ENCODE assay signal across 1 cellular context in genomic region chr17:75404223-75404738, GRCh38.
A peak's percentile ranks its signal among the peaks of the same experiment; 100 is the strongest.
TF ChIP-seq lines count a peak whose summit lies in the region.

No MANE protein-coding gene starts in this region.

TF ChIP-seq in IMR-90, 13 proteins besides CTCF, POLR2A, EP300 and RAD21:
- TF ChIP-seq SMC3 (IDR thresholded peaks at IDR 0.05; ENCODE audit: low read depth, low read length), result peak; percentile 75
- no peak for TF ChIP-seq CHD1 (IDR thresholded peaks at IDR 0.05; ENCODE audit: low read depth, low read length)
- TF ChIP-seq MAZ (IDR thresholded peaks at IDR 0.05; ENCODE audit: borderline replicate concordance, low read depth, low read length), result peak; percentile 56; the same call in 1 of the 2 replicates
- no peak for TF ChIP-seq MAFK (IDR thresholded peaks at IDR 0.05; ENCODE audit: low read depth, low read length)
- no peak for TF ChIP-seq CEBPB (IDR thresholded peaks at IDR 0.05; ENCODE audit: low read depth, low read length)
- TF ChIP-seq ELK1 (IDR thresholded peaks at IDR 0.05; ENCODE audit: borderline replicate concordance, low read depth, low read length), result no peak
- no peak for TF ChIP-seq BHLHE40 (IDR thresholded peaks at IDR 0.05; ENCODE audit: low read depth, low read length)
- TF ChIP-seq NFE2L2 (IDR thresholded peaks at IDR 0.05; ENCODE audit: low read depth, low read length), result no peak
- TF ChIP-seq, protein P1, sequence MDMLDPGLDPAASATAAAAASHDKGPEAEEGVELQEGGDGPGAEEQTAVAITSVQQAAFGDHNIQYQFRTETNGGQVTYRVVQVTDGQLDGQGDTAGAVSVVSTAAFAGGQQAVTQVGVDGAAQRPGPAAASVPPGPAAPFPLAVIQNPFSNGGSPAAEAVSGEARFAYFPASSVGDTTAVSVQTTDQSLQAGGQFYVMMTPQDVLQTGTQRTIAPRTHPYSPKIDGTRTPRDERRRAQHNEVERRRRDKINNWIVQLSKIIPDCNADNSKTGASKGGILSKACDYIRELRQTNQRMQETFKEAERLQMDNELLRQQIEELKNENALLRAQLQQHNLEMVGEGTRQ (IDR thresholded peaks at IDR 0.05; ENCODE audit: low read depth, low read length), result no peak
- 0 out of 2 replicates have a peak, but pooled peaks have one; percentile 17 for TF ChIP-seq MXI1 (IDR thresholded peaks at IDR 0.05; ENCODE audit: borderline replicate concordance, low read depth, low read length)
- no peak for TF ChIP-seq RFX5 (IDR thresholded peaks at IDR 0.05; ENCODE audit: low read depth, low read length)
- no peak for TF ChIP-seq RCOR1 (IDR thresholded peaks at IDR 0.05; ENCODE audit: insufficient replicate concordance, low read length)
- no peak for TF ChIP-seq FOS (IDR thresholded peaks at IDR 0.05; ENCODE audit: low read depth, low read length)
TF ChIP-seq in IMR-90: peak in this region for 3.
